ENCODE assay signal across 23 cellular contexts in the genomic region with DNA sequence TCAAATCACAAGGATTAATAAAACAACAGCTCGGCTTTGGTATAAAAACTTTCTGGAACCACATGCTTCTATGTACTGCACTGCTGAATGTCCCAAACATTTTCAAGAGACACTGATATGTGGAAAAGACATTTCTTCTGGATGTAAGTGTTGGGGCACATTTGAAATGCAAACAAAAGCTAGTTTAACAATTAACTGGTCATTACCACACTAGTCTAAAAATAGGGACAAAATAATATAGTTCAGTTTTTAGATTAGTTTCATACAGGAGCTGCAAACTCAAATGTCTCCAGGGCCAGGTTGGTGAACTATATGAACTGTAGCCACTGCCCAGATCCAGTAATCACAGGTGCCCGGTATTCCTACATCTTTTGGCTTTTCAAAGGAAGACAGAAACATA. TPM values are rescaled to one million over a fixed set of nuclear protein-coding genes. Genes with fewer than 3 reads are reported as not detected.
DNase-seq lines count a peak whose midpoint lies in the region; ATAC-seq lines count a peak whose summit lies in the region.
"Had no signal": no experiment of that assay in that cellular context is flagged by ENCODE, and none has a peak within 500 bp of the region (broad histone marks: within the 10 kb centered on the region; RNA-seq: fewer than 3 reads in every experiment).

No MANE protein-coding gene starts in this region.

- ATAC-seq in GM18508 (IDR thresholded peaks at IDR 0.05; ENCODE audit: insufficient read depth, unreplicated experiment) (peak; percentile 32), GM19395 (IDR thresholded peaks at IDR 0.05; ENCODE audit: unreplicated experiment) (peak; percentile 49), HG02981 (IDR thresholded peaks at IDR 0.05; ENCODE audit: unreplicated experiment) (peak; percentile 54), GM18502 (IDR thresholded peaks at IDR 0.05; ENCODE audit: poor library complexity, unreplicated experiment) (no peak), sciatic nerve (no peak)
- ATAC-seq: naive thymus-derived CD8-positive, alpha-beta T cell; stimulated activated memory B cell treated with anti-CD40 and anti-IgM and Interleukin-4, amounts not matched to agents 10 μg/mL and 1 μg/mL and 100 μg/mL, for 72 hours had no signal

- H3K4me1 Mint-ChIP-seq in activated T-helper 1 cell treated with anti-CD3 and anti-CD28 coated beads, Interleukin-12 subunit alpha, Interleukin-12 subunit beta, Interleukin-2, Interleukin-4 antibody, amounts not matched to agents 30 ng/mL and 10 ng/mL and 1 ng/mL, durations not matched to agents 14 hours and 24 hours and 36 hours (ENCODE audit: low read depth) = peaks cover 88% of the 10 kb centered on the region

- H3K36me3 Mint-ChIP-seq in activated T-helper 1 cell treated with anti-CD3 and anti-CD28 coated beads, Interleukin-12 subunit alpha, Interleukin-12 subunit beta, Interleukin-2, Interleukin-4 antibody, amounts not matched to agents 30 ng/mL and 10 ng/mL and 1 ng/mL, durations not matched to agents 14 hours and 24 hours and 36 hours (ENCODE audit: low read depth) = peaks cover 19% of the 10 kb centered on the region
- H3K36me3 Mint-ChIP-seq: naive thymus-derived CD8-positive, alpha-beta T cell; stimulated activated memory B cell treated with anti-CD40 and anti-IgM and Interleukin-4, amounts not matched to agents 10 μg/mL and 1 μg/mL and 100 μg/mL, for 72 hours had no signal

- no peak for DNase-seq in activated T-helper 1 cell treated with anti-CD3 and anti-CD28 coated beads, Interleukin-12 subunit alpha, Interleukin-12 subunit beta, Interleukin-2, Interleukin-4 antibody, amounts not matched to agents 30 ng/mL and 10 ng/mL and 1 ng/mL, durations not matched to agents 14 hours and 24 hours and 36 hours (ENCODE audit: low spot score)
- DNase-seq in mucosa of gallbladder (ENCODE audit: low spot score) (no peak), NCI-H748 treated with DMSO at 0.1 percent for 48 hours (lab: John Stamatoyannopoulos, UW) (no peak), sciatic nerve (ENCODE audit: low spot score) (no peak)
- DNase-seq: AML-193; foreskin melanocyte; GDM1; Karpas-422; naive thymus-derived CD8-positive, alpha-beta T cell; NCI-H146; NCI-H345; spleen; WERI-Rb-1 had no signal

- intact Hi-C loops in activated T-helper 1 cell treated with anti-CD3 and anti-CD28 coated beads, Interleukin-12 subunit alpha, Interleukin-12 subunit beta, Interleukin-2, Interleukin-4 antibody, amounts not matched to agents 30 ng/mL and 10 ng/mL and 1 ng/mL, durations not matched to agents 14 hours and 24 hours and 36 hours (cut with micrococcal nuclease) = no loop called here
- intact Hi-C loops in sciatic nerve (cut with DNase I) = no loop called here

- peak overlapping the region; percentile 74 for H3K4me3 Mint-ChIP-seq in activated T-helper 1 cell treated with anti-CD3 and anti-CD28 coated beads, Interleukin-12 subunit alpha, Interleukin-12 subunit beta, Interleukin-2, Interleukin-4 antibody, amounts not matched to agents 30 ng/mL and 10 ng/mL and 1 ng/mL, durations not matched to agents 14 hours and 24 hours and 36 hours
- H3K4me3 Mint-ChIP-seq: naive thymus-derived CD8-positive, alpha-beta T cell; stimulated activated memory B cell treated with anti-CD40 and anti-IgM and Interleukin-4, amounts not matched to agents 10 μg/mL and 1 μg/mL and 100 μg/mL, for 72 hours had no signal

- peaks cover 5% of the 10 kb centered on the region for H3K9me3 Mint-ChIP-seq in activated T-helper 1 cell treated with anti-CD3 and anti-CD28 coated beads, Interleukin-12 subunit alpha, Interleukin-12 subunit beta, Interleukin-2, Interleukin-4 antibody, amounts not matched to agents 30 ng/mL and 10 ng/mL and 1 ng/mL, durations not matched to agents 14 hours and 24 hours and 36 hours
- H3K9me3 Mint-ChIP-seq: stimulated activated memory B cell treated with anti-CD40 and anti-IgM and Interleukin-4, amounts not matched to agents 10 μg/mL and 1 μg/mL and 100 μg/mL, for 72 hours had no signal

- no peaks in the 10 kb centered on the region for H3K27me3 Mint-ChIP-seq in activated T-helper 1 cell treated with anti-CD3 and anti-CD28 coated beads, Interleukin-12 subunit alpha, Interleukin-12 subunit beta, Interleukin-2, Interleukin-4 antibody, amounts not matched to agents 30 ng/mL and 10 ng/mL and 1 ng/mL, durations not matched to agents 14 hours and 24 hours and 36 hours (ENCODE audit: insufficient read depth)
- H3K27me3 Mint-ChIP-seq: stimulated activated memory B cell treated with anti-CD40 and anti-IgM and Interleukin-4, amounts not matched to agents 10 μg/mL and 1 μg/mL and 100 μg/mL, for 72 hours had no signal

- peak overlapping the region; percentile 74 for H3K27ac Mint-ChIP-seq in activated T-helper 1 cell treated with anti-CD3 and anti-CD28 coated beads, Interleukin-12 subunit alpha, Interleukin-12 subunit beta, Interleukin-2, Interleukin-4 antibody, amounts not matched to agents 30 ng/mL and 10 ng/mL and 1 ng/mL, durations not matched to agents 14 hours and 24 hours and 36 hours
- H3K27ac Mint-ChIP-seq: naive thymus-derived CD8-positive, alpha-beta T cell; progenitor cell of endocrine pancreas; stimulated activated memory B cell treated with anti-CD40 and anti-IgM and Interleukin-4, amounts not matched to agents 10 μg/mL and 1 μg/mL and 100 μg/mL, for 72 hours had no signal

RNA-seq across cellular contexts. Expression of gene IL23R, which starts 3.2 kb away (rescaled TPM):
- 13.3 and 14.1 TPM in 2 replicates for total RNA-seq in activated T-helper 1 cell treated with anti-CD3 and anti-CD28 coated beads, Interleukin-12 subunit alpha, Interleukin-12 subunit beta, Interleukin-2, Interleukin-4 antibody, amounts not matched to agents 30 ng/mL and 10 ng/mL and 1 ng/mL, durations not matched to agents 14 hours and 24 hours and 36 hours
- total RNA-seq in mucosa of gallbladder (0.32 TPM), sciatic nerve (not detected)
- total RNA-seq: endothelial cell of umbilical vein; H4; naive thymus-derived CD8-positive, alpha-beta T cell; progenitor cell of endocrine pancreas; tibial nerve had no signal

RNA-seq across cellular contexts. Expression of gene C1orf141, which starts 34.7 kb away (rescaled TPM):
- total RNA-seq in activated T-helper 1 cell treated with anti-CD3 and anti-CD28 coated beads, Interleukin-12 subunit alpha, Interleukin-12 subunit beta, Interleukin-2, Interleukin-4 antibody, amounts not matched to agents 30 ng/mL and 10 ng/mL and 1 ng/mL, durations not matched to agents 14 hours and 24 hours and 36 hours = not detected in 2 replicates
- not detected for total RNA-seq in mucosa of gallbladder
- total RNA-seq in sciatic nerve = not detected
- total RNA-seq: activated CD8-positive, alpha-beta memory T cell treated with anti-CD3 and anti-CD28 coated beads for 36 hours; endothelial cell of umbilical vein; H4; naive thymus-derived CD8-positive, alpha-beta T cell; progenitor cell of endocrine pancreas; spleen; tibial nerve had no signal

Comparison
In these comparisons a context has a peak if more than half of its experiments do, and no peak if none do; other contexts are left out.
1. ATAC-seq: peak in GM18508 (single experiment), GM19395 (single experiment) and HG02981 (single experiment); none in GM18502 (single experiment) and sciatic nerve (single experiment).
2. RNA of gene IL23R, which starts 3.2 kb away (total RNA-seq): 13.3 to 14.1 TPM in activated T-helper 1 cell treated with anti-CD3 and anti-CD28 coated beads, Interleukin-12 subunit alpha, Interleukin-12 subunit beta, Interleukin-2, Interleukin-4 antibody, amounts not matched to agents 30 ng/mL and 10 ng/mL and 1 ng/mL, durations not matched to agents 14 hours and 24 hours and 36 hours; 0.32 TPM in mucosa of gallbladder (single experiment) and not detected in sciatic nerve (single experiment); every median in the first group is over 10 times any median in the second.